ENCODE assay signal across 21 cellular contexts in the genomic region with DNA sequence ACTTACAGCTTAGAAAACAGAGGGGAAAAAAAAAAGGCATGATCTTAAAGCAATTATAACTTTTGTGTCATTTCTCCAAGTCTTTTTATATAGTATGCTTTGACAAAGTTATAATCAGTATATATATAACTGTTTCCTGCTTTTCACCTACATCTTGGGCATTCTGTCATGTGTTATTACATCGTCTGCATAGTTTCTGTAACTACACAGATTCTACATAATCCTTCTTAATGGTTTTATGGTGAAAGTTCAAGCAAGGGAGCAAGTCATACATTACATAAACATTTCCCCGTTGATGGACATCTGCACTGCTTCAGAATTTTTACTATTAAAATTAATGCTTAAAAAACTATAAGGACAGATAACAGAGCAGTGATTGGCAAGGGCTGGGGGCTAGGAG. TPM values are rescaled to one million over a fixed set of nuclear protein-coding genes. Genes with fewer than 3 reads are reported as not detected.
DNase-seq lines count a peak whose midpoint lies in the region; ATAC-seq and TF ChIP-seq lines count a peak whose summit lies in the region.
"Had no signal": no experiment of that assay in that cellular context is flagged by ENCODE, and none has a peak within 500 bp of the region (broad histone marks: within the 10 kb centered on the region; RNA-seq: fewer than 3 reads in every experiment).

No MANE protein-coding gene starts in this region.

- peaks cover 56% of the 10 kb centered on the region for H3K4me1 ChIP-seq in PC-9 (replicated peaks; ENCODE audit: insufficient read depth)
- peaks cover 8% of the 10 kb centered on the region for H3K4me1 ChIP-seq in colonic mucosa
- H3K4me1 ChIP-seq in neutrophil (ENCODE audit: control insufficient read depth in 1 of 2, insufficient read depth in 1 of 2, low read depth in 1 of 2, low read length in 1 of 2): peaks cover 9 to 26% of the 10 kb centered on the region in 2 experiments
- peaks cover 6 to 7% of the 10 kb centered on the region in 2 donors for H3K4me1 ChIP-seq in thyroid gland

- H3K27ac ChIP-seq in PC-9 (peak overlapping the region; percentile 69), colonic mucosa (peak overlapping the region; percentile 30), neutrophil (peak overlapping the region; percentile 58), thyroid gland (no peak overlapping the region)
- H3K27ac ChIP-seq: gastroesophageal sphincter had no signal

- DNase-seq in EH (ENCODE audit: low read depth) (peak; percentile 20), PC-9 (peak in 1 of 2 experiments; percentile 59), colonic mucosa (no peak), thyroid gland (no peak), GM19238 (ENCODE audit: insufficient read length, low spot score) (no peak), OCI-M1 (lab: John Stamatoyannopoulos, UW) (no peak)
- DNase-seq: activated gamma-delta T cell treated with Interleukin-2 at 50 U/mL for 16 hours; amygdala; caudate nucleus; CD8-positive, alpha-beta memory T cell; natural killer cell; NCI-H1417 treated with DMSO at 0.1 percent for 48 hours; NCI-H2107; NCI-H510A treated with DMSO at 0.1 percent for 48 hours; Right ventricle myocardium superior; stimulated activated CD4-positive, alpha-beta T cell treated with anti-CD3 and anti-CD28 coated beads, Interleukin-1b, Interleukin-23, amount 100 ng/mL, for 48 hours; stimulated activated naive B cell treated with anti-CD40 and anti-IgM and Interleukin-4, amounts not matched to agents 10 μg/mL and 1 μg/mL and 100 μg/mL, for 72 hours had no signal

- TF ChIP-seq CTCF in PC-9 (conservative IDR thresholded peaks at IDR 0.05): no peak
- no peak for TF ChIP-seq CTCF in colonic mucosa (IDR thresholded peaks at IDR 0.05)
- no peak for TF ChIP-seq CTCF in neutrophil (IDR thresholded peaks at IDR 0.05)
- TF ChIP-seq CTCF in thyroid gland (IDR thresholded peaks at IDR 0.05): no peak

- H3K9me2 ChIP-seq in PC-9 (ENCODE audit: insufficient read depth): no peaks in the 10 kb centered on the region

- no peak overlapping the region for H2AFZ ChIP-seq in PC-9

- H3K9me3 ChIP-seq in PC-9 (ENCODE audit: insufficient read depth, low read depth) (peaks cover 15% of the 10 kb centered on the region; the same call in 1 of the 2 replicates), colonic mucosa (no peaks in the 10 kb centered on the region), neutrophil (no peaks in the 10 kb centered on the region), thyroid gland (no peaks in the 10 kb centered on the region)
- H3K9me3 ChIP-seq: gastroesophageal sphincter had no signal

- H3K9ac ChIP-seq in colonic mucosa (ENCODE audit: low read depth in 2 of 2, low read length in 2 of 2): peak overlapping the region in 1 of 2 donors; percentile 37

- H4K20me1 ChIP-seq in PC-9 (ENCODE audit: insufficient read depth): no peaks in the 10 kb centered on the region

- intact Hi-C loops in PC-9 (cut with micrococcal nuclease; ENCODE audit: unreplicated experiment): no loop called here
- intact Hi-C loops in colonic mucosa (cut with DNase I): loop anchor here (10.0 kb wide), 1 partner anchor 118 kb away; no protein-coding TSS in a partner anchor
- intact Hi-C loops in thyroid gland (cut with DNase I): no loop called here

- no peak for ATAC-seq in GM19023 (IDR thresholded peaks at IDR 0.05; ENCODE audit: unreplicated experiment)
- ATAC-seq: gastroesophageal sphincter; HCT116; natural killer cell; stimulated activated naive B cell treated with anti-CD40 and anti-IgM and Interleukin-4, amounts not matched to agents 10 μg/mL and 1 μg/mL and 100 μg/mL, for 72 hours had no signal

- CTCF ChIA-PET in PC-9 (lab: Charles Lee): no interaction called here

- no peak overlapping the region for H3K4me3 ChIP-seq in PC-9
- H3K4me3 ChIP-seq in colonic mucosa: no peak overlapping the region
- H3K4me3 ChIP-seq in neutrophil (ENCODE audit: low read depth in 1 of 2, low read length in 1 of 2): no peak overlapping the region
- no peak overlapping the region for H3K4me3 ChIP-seq in thyroid gland (replicated peaks in 1 of 3)

- H3K79me2 ChIP-seq in PC-9 (ENCODE audit: low read depth): peaks cover 99% of the 10 kb centered on the region

- H3K27me3 ChIP-seq in PC-9 (ENCODE audit: insufficient read depth, low read depth) (no peaks in the 10 kb centered on the region), colonic mucosa (no peaks in the 10 kb centered on the region), neutrophil (no peaks in the 10 kb centered on the region), thyroid gland (no peaks in the 10 kb centered on the region)
- H3K27me3 ChIP-seq: gastroesophageal sphincter had no signal

- H3K36me3 ChIP-seq in PC-9 (ENCODE audit: low read depth) (peaks cover 83% of the 10 kb centered on the region), colonic mucosa (no peaks in the 10 kb centered on the region), neutrophil (peaks cover 24% of the 10 kb centered on the region), thyroid gland (no peaks in the 10 kb centered on the region)

- TF ChIP-seq POLR2A in thyroid gland (IDR thresholded peaks at IDR 0.05): no peak

- peaks cover 23% of the 10 kb centered on the region for H3F3A ChIP-seq in PC-9 (ENCODE audit: insufficient read depth, low read depth)

- H3K4me2 ChIP-seq in PC-9: peak overlapping the region; percentile 30

- POLR2A ChIA-PET in PC-9 (lab: Charles Lee; ENCODE audit: unreplicated experiment): interaction anchor here (0.6 to 0.7 kb wide), 2 partner anchors 16 to 1922 kb away, joined by 5 read pairs; no protein-coding TSS in a partner anchor

- WGBS in thyroid gland, 2 donors: 75 to 82% methylated on average over 2 of the region's 2 CpGs

- no TSS peak for BruUV-seq in PC-9 (replicated peaks; lab: Mats Ljungman, UMichigan)

RNA-seq across cellular contexts. Expression of a gene that starts 12.1 kb away (rescaled TPM):
- 11.3 and 15.9 TPM in 2 replicates for total RNA-seq in PC-9 (2021)
- total RNA-seq in colonic mucosa: 10 to 100 TPM; 20.2 to 39.2 TPM
- total RNA-seq in thyroid gland: 10 to 100 TPM; 10.5 to 19.2 (median 14.2) TPM

Comparison
In these comparisons a context has a peak if more than half of its experiments do, and no peak if none do; other contexts are left out.
1. H3K27ac ChIP-seq: peak in PC-9 (single experiment), colonic mucosa (single experiment) and neutrophil (single experiment); none in thyroid gland (0 of 3).